ENCODE assay signal across 10 cellular contexts in genomic region chr12:92244036-92244435, GRCh38.
DNase-seq lines count a peak whose midpoint lies in the region; ATAC-seq and TF ChIP-seq lines count a peak whose summit lies in the region.
"Had no signal": no experiment of that assay in that cellular context is flagged by ENCODE, and none has a peak within 500 bp of the region (broad histone marks: within the 10 kb centered on the region; RNA-seq: fewer than 3 reads in every experiment).

No MANE protein-coding gene starts in this region.

- TF ChIP-seq CTCF in upper lobe of right lung (IDR thresholded peaks at IDR 0.05) = peak; percentile 22
- TF ChIP-seq CTCF in GM10266 (IDR thresholded peaks at IDR 0.05; ENCODE audit: control insufficient read depth, insufficient read depth, low read depth, missing control alignments) = no peak

- intact Hi-C loops in upper lobe of right lung (cut with DNase I) = no loop called here

- H3K9me3 ChIP-seq in upper lobe of right lung = no peaks in the 10 kb centered on the region

- H3K27ac ChIP-seq in upper lobe of right lung = peak overlapping the region; percentile 70

- peak; percentile 62 for ATAC-seq in upper lobe of right lung

- H3K36me3 ChIP-seq in upper lobe of right lung = no peaks in the 10 kb centered on the region

- no peak overlapping the region for H3K4me3 ChIP-seq in upper lobe of right lung

- DNase-seq in NCI-H748 (lab: John Stamatoyannopoulos, UW; ENCODE audit: unreplicated experiment) (peak; percentile 9), NCI-H748 treated with DMSO at 0.1 percent for 48 hours (lab: John Stamatoyannopoulos, UW) (no peak), fibroblast of peridontal ligament (ENCODE audit: extremely low read depth) (peak; percentile 73), myocyte (ENCODE audit: low read depth) (peak; percentile 42), upper lobe of right lung (no peak), GM10266 (ENCODE audit: extremely low spot score) (no peak), SHP77 treated with DMSO at 0.1 percent for 48 hours (lab: John Stamatoyannopoulos, UW) (no peak)
- no peak for DNase-seq in activated naive CD4-positive, alpha-beta T cell (lab: John Stamatoyannopoulos, UW)
- DNase-seq: activated CD4-positive, CD25-positive, alpha-beta regulatory T cell; MM.1S had no signal

- H3K27me3 ChIP-seq in upper lobe of right lung = no peaks in the 10 kb centered on the region

- H3K4me1 ChIP-seq in upper lobe of right lung = peaks cover 12% of the 10 kb centered on the region

Comparison
In these comparisons a context has a peak if more than half of its experiments do, and no peak if none do; other contexts are left out.
1. DNase-seq: peak in NCI-H748 (single experiment), fibroblast of peridontal ligament (single experiment) and myocyte (single experiment); none in NCI-H748 treated with DMSO at 0.1 percent for 48 hours (single experiment), upper lobe of right lung (single experiment), activated naive CD4-positive, alpha-beta T cell (0 of 4), GM10266 (single experiment) and SHP77 treated with DMSO at 0.1 percent for 48 hours (single experiment).